In the genomic region with DNA sequence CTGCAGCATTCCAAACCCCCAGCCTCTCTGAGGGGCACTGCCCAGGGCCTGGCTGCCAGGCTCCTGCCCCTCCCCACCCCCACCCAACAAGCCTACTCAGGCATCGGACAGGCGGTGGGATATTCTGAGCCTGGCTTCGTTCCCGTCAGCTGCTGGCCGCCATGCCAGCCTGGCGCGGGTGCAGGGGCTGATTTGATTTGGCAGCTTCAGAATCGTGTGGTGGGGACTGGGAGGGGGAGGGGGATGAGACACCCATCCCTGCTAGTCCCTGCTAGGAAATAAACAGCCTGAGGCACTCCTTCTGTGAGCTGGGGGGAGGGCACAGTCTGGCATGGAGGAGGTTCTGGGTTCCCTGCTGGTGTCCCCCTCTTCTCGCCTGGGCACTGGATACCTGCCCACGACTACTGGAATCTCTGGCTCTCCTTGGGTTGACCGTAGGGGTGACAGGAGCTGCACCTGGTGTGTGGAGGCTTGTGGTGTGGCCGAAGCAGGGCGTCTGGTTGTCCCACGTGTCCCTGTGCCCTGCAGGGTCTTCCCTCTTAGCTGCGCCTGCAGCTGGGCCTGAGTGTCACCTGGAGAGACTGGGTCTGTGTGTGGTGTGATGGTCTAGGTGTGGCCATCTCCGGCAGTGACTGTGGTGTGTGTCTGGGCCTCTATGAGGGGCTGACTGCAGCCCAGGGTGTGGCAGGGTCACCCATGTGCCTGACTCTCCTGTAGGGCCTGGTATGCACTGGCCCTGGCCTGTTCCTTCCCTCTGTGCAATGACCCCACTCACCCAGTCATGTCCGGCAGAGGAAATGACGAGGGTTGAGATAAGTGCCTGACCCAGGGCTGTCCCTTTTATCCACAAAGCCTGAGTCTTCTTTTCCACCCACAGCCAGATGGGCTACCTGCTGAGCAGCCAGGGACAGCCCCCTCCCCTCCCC, we compare ENCODE assay signal across 11 cellular contexts. TPM values are rescaled to one million over a fixed set of nuclear protein-coding genes. Genes with fewer than 3 reads are reported as not detected.
DNase-seq lines count a peak whose midpoint lies in the region; ATAC-seq, FAIRE-seq and TF ChIP-seq lines count a peak whose summit lies in the region.
"Had no signal": no experiment of that assay in that cellular context is flagged by ENCODE, and none has a peak within 500 bp of the region (broad histone marks: within the 10 kb centered on the region; RNA-seq: fewer than 3 reads in every experiment).

No MANE protein-coding gene starts in this region.

- H3K9me3 ChIP-seq in PC-9 (ENCODE audit: insufficient read depth, low read depth) (no peaks in the 10 kb centered on the region), endothelial cell of umbilical vein (replicated peaks; ENCODE audit: control insufficient read depth, insufficient read depth, low read length) (no peaks in the 10 kb centered on the region)
- H3K9me3 ChIP-seq: neutrophil had no signal

- H3K4me1 Mint-ChIP-seq in activated CD8-positive, alpha-beta T cell treated with anti-CD3 and anti-CD28 coated beads for 36 hours (ENCODE audit: low read depth), result no peaks in the 10 kb centered on the region

- dilution Hi-C loops in endothelial cell of umbilical vein (cut with MboI; ENCODE audit: extremely low pct_ligation_motif_present, low sequenced_read_pairs), result no loop called here

- H3K4me2 ChIP-seq in PC-9, result peak overlapping the region; percentile 56
- H3K4me2 ChIP-seq in endothelial cell of umbilical vein (ENCODE audit: insufficient read depth, low read length), result peak overlapping the region; percentile 1

- H3K4me3 ChIP-seq in PC-9 (no peak overlapping the region), endothelial cell of umbilical vein (replicated peaks in 1 of 3; ENCODE audit: insufficient read depth in 1 of 3, low read depth in 1 of 3, low read length in 3 of 3) (no peak overlapping the region)

- H3K27me3 Mint-ChIP-seq in activated CD8-positive, alpha-beta T cell treated with anti-CD3 and anti-CD28 coated beads for 36 hours, result peaks cover 3% of the 10 kb centered on the region

- H3F3A ChIP-seq in PC-9 (ENCODE audit: insufficient read depth, low read depth), result peaks cover 15% of the 10 kb centered on the region; the same call in 1 of the 2 replicates

- H3K9ac ChIP-seq in endothelial cell of umbilical vein (replicated peaks; ENCODE audit: extremely low read depth, insufficient read depth, low read length), result peak overlapping the region; percentile 45

- no peaks in the 10 kb centered on the region for H3K9me1 ChIP-seq in endothelial cell of umbilical vein (replicated peaks; ENCODE audit: control insufficient read depth, extremely low read depth, insufficient read depth, low read length)

- H3K27me3 ChIP-seq in PC-9 (ENCODE audit: insufficient read depth, low read depth) (no peaks in the 10 kb centered on the region), endothelial cell of umbilical vein (ENCODE audit: control insufficient read depth in 2 of 2, insufficient read depth in 2 of 2, low read length in 2 of 2) (no peaks in the 10 kb centered on the region)

- H3K27ac ChIP-seq in PC-9 (peak overlapping the region; percentile 83), endothelial cell of umbilical vein (ENCODE audit: insufficient read depth, low read depth, low read length) (peak overlapping the region; percentile 83)
- H3K27ac ChIP-seq: neutrophil had no signal

- H3K4me1 ChIP-seq in PC-9 (replicated peaks; ENCODE audit: insufficient read depth) (peaks cover 51% of the 10 kb centered on the region), endothelial cell of umbilical vein (ENCODE audit: control insufficient read depth, extremely low read depth, insufficient read depth, low read length) (peaks cover 38% of the 10 kb centered on the region)

- ATAC-seq in activated CD8-positive, alpha-beta T cell treated with anti-CD3 and anti-CD28 coated beads for 36 hours, result no peak

- peak; percentile 98 for FAIRE-seq in endothelial cell of umbilical vein (lab: Jason Lieb, UNC)
- FAIRE-seq: colon, GM19239 had no signal

- peak; percentile 76 for TF ChIP-seq POLR2A in endothelial cell of umbilical vein (IDR thresholded peaks at IDR 0.05; ENCODE audit: low read depth, low read length)

- CTCF ChIA-PET in PC-9 (lab: Charles Lee) (interaction anchor here (0.7 to 1.1 kb wide), 2 partner anchors 33 to 161 kb away, joined by 3 to 4 read pairs; no protein-coding TSS in a partner anchor), endothelial cell of umbilical vein (lab: Charles Lee) (interaction anchor here (0.8 to 3.5 kb wide), 5 partner anchors 10 to 161 kb away, joined by 3 to 18 read pairs (median 3); no protein-coding TSS in a partner anchor)
- CTCF ChIA-PET in activated CD8-positive, alpha-beta T cell treated with anti-CD3 and anti-CD28 coated beads for 36 hours (lab: Charles Lee), result interaction anchor here (1.4 to 17.0 kb wide), 2 partner anchors 23 to 44 kb away, joined by 3 to 171 read pairs; no protein-coding TSS in a partner anchor

- no peaks in the 10 kb centered on the region for H3K79me2 ChIP-seq in PC-9 (ENCODE audit: low read depth)
- no peaks in the 10 kb centered on the region for H3K79me2 ChIP-seq in endothelial cell of umbilical vein (ENCODE audit: control insufficient read depth, insufficient read depth, low read length)

- H3K36me3 Mint-ChIP-seq in activated CD8-positive, alpha-beta T cell treated with anti-CD3 and anti-CD28 coated beads for 36 hours (ENCODE audit: low read depth), result no peaks in the 10 kb centered on the region

- H2AFZ ChIP-seq in PC-9 (no peak overlapping the region), endothelial cell of umbilical vein (ENCODE audit: low read depth, low read length) (no peak overlapping the region)

- no peak overlapping the region for H3K4me3 Mint-ChIP-seq in activated CD8-positive, alpha-beta T cell treated with anti-CD3 and anti-CD28 coated beads for 36 hours

- POLR2A ChIA-PET in PC-9 (lab: Charles Lee; ENCODE audit: unreplicated experiment) (no interaction called here), endothelial cell of umbilical vein (lab: Charles Lee) (no interaction called here)
- POLR2A ChIA-PET in activated CD8-positive, alpha-beta T cell treated with anti-CD3 and anti-CD28 coated beads for 36 hours (lab: Charles Lee), result interaction anchor here (0.8 kb wide), 1 partner anchor 11 kb away, joined by 3 read pairs; no protein-coding TSS in a partner anchor

- DNase-seq in A172 (ENCODE audit: low spot score), result peak; percentile 74
- peak in 1 of 2 experiments; percentile 60 for DNase-seq in PC-9
- peak; percentile 86 for DNase-seq in endothelial cell of umbilical vein (ENCODE audit: low read depth, low spot score)
- DNase-seq in middle frontal gyrus (ENCODE audit: extremely low spot score, low spot score), result peak; percentile 37
- DNase-seq in NCI-H526 treated with DMSO at 0.1 percent for 48 hours (lab: John Stamatoyannopoulos, UW), result no peak
- no peak for DNase-seq in D341Med (ENCODE audit: low spot score)
- DNase-seq in activated CD8-positive, alpha-beta T cell treated with anti-CD3 and anti-CD28 coated beads for 36 hours, result no peak
- no peak for DNase-seq in activated CD4-positive, CD25-positive, alpha-beta regulatory T cell treated with anti-CD3 and anti-CD28 coated beads, Interleukin-2, amount 50 U/mL, for 72 hours

- no peaks in the 10 kb centered on the region for H3K9me2 ChIP-seq in PC-9 (ENCODE audit: insufficient read depth)

- no peaks in the 10 kb centered on the region for H3K9me3 Mint-ChIP-seq in activated CD8-positive, alpha-beta T cell treated with anti-CD3 and anti-CD28 coated beads for 36 hours

- H3K27ac Mint-ChIP-seq in activated CD8-positive, alpha-beta T cell treated with anti-CD3 and anti-CD28 coated beads for 36 hours, result no peak overlapping the region

- H4K20me1 ChIP-seq in PC-9 (ENCODE audit: insufficient read depth) (0 out of 2 replicates have a peak, but pooled peaks cover 7% of the 10 kb centered on the region), endothelial cell of umbilical vein (replicated peaks; ENCODE audit: control insufficient read depth, extremely low read depth, insufficient read depth, low read length) (no peaks in the 10 kb centered on the region)

- BruUV-seq in PC-9 (replicated peaks; lab: Mats Ljungman, UMichigan), result TSS peak; percentile 33
- TSS peak; percentile 84 for BruUV-seq in endothelial cell of umbilical vein (replicated peaks; lab: Mats Ljungman, UMichigan)

- TF ChIP-seq CTCF in PC-9 (conservative IDR thresholded peaks at IDR 0.05), result no peak
- TF ChIP-seq CTCF in endothelial cell of umbilical vein (IDR thresholded peaks at IDR 0.05; ENCODE audit: extremely low read depth in 1 of 2, insufficient read depth in 1 of 2, low read depth in 1 of 2, low read length in 2 of 2), result no peak
- no peak for TF ChIP-seq CTCF in activated CD8-positive, alpha-beta T cell treated with anti-CD3 and anti-CD28 coated beads for 36 hours (IDR thresholded peaks at IDR 0.05)

- H3K36me3 ChIP-seq in PC-9 (ENCODE audit: low read depth), result no peaks in the 10 kb centered on the region
- H3K36me3 ChIP-seq in endothelial cell of umbilical vein (ENCODE audit: control insufficient read depth in 2 of 2, extremely low read depth in 1 of 2, insufficient read depth in 2 of 2, low read length in 2 of 2), result no peaks in the 10 kb centered on the region
- H3K36me3 ChIP-seq: neutrophil had no signal

- intact Hi-C loops in PC-9 (cut with micrococcal nuclease; ENCODE audit: unreplicated experiment), result no loop called here
- intact Hi-C loops in endothelial cell of umbilical vein (cut with micrococcal nuclease), result loop anchor here (1.0 kb wide), 1 partner anchor 10 kb away; no protein-coding TSS in a partner anchor
- intact Hi-C loops in activated CD8-positive, alpha-beta T cell treated with anti-CD3 and anti-CD28 coated beads for 36 hours (cut with micrococcal nuclease), result no loop called here

TF ChIP-seq in endothelial cell of umbilical vein, 7 proteins besides CTCF, POLR2A, EP300 and RAD21 (continues in another document):
- TF ChIP-seq EZH2 (IDR thresholded peaks at IDR 0.05; ENCODE audit: borderline replicate concordance, low read depth, low read length, severe bottlenecking), result no peak
- TF ChIP-seq GATA2 (IDR thresholded peaks at IDR 0.05; ENCODE audit: insufficient read depth, insufficient read length, low read depth, low read length), result peak; percentile 85
- peak; percentile 78 for TF ChIP-seq FOS (IDR thresholded peaks at IDR 0.05; ENCODE audit: borderline replicate concordance, insufficient read depth, low read length)
- peak; percentile 91 for TF ChIP-seq POLR2AphosphoS5 (IDR thresholded peaks at IDR 0.05; ENCODE audit: insufficient read depth, low read depth, low read length)

RNA-seq across cellular contexts. Expression of a gene that starts 42.2 kb away (rescaled TPM):
- total RNA-seq in A172 (2014; rRNA removed; shearing (Covaris generic)), result 6.5 and 8.8 TPM in 2 replicates
- total RNA-seq in PC-9 (2021) (9.6 and 12.0 TPM in 2 replicates), endothelial cell of umbilical vein (14.3 and 14.8 TPM in 2 replicates)
- 14.2 and 16.8 TPM in 2 replicates for polyA plus RNA-seq in endothelial cell of umbilical vein
- polyA plus RNA-seq in endothelial cell of umbilical vein (2011; cell fraction: cytosol; rRNA removed), result 8.6 and 12.7 TPM in 2 replicates
- 57.4 and 57.6 TPM in 2 replicates for polyA plus RNA-seq in endothelial cell of umbilical vein (2011; cell fraction: nucleus; rRNA removed)
- polyA plus RNA-seq in endothelial cell of umbilical vein (2012), result 6.0 and 16.2 TPM in 2 replicates
- polyA minus RNA-seq in endothelial cell of umbilical vein, result 21.9 and 25.8 TPM in 2 replicates
- polyA minus RNA-seq in endothelial cell of umbilical vein (2011; cell fraction: cytosol; rRNA and poly(A)+ RNA removed), result 76.6 TPM
- 15.7 and 24.2 TPM in 2 replicates for polyA minus RNA-seq in endothelial cell of umbilical vein (2011; cell fraction: nucleus; rRNA and poly(A)+ RNA removed)
- under 1 TPM; 0.14 to 0.72 TPM for total RNA-seq in activated CD8-positive, alpha-beta T cell treated with anti-CD3 and anti-CD28 coated beads for 36 hours

Comparison
In these comparisons a context has a peak if more than half of its experiments do, and no peak if none do; other contexts are left out.
1. DNase-seq: peak in A172 (single experiment), endothelial cell of umbilical vein (single experiment) and middle frontal gyrus (single experiment); none in NCI-H526 treated with DMSO at 0.1 percent for 48 hours (single experiment), D341Med (single experiment), activated CD8-positive, alpha-beta T cell treated with anti-CD3 and anti-CD28 coated beads for 36 hours (single experiment) and activated CD4-positive, CD25-positive, alpha-beta regulatory T cell treated with anti-CD3 and anti-CD28 coated beads, Interleukin-2, amount 50 U/mL, for 72 hours (single experiment).